Comparison of ENCODE assay signal across 8 cellular contexts in the genomic region with DNA sequence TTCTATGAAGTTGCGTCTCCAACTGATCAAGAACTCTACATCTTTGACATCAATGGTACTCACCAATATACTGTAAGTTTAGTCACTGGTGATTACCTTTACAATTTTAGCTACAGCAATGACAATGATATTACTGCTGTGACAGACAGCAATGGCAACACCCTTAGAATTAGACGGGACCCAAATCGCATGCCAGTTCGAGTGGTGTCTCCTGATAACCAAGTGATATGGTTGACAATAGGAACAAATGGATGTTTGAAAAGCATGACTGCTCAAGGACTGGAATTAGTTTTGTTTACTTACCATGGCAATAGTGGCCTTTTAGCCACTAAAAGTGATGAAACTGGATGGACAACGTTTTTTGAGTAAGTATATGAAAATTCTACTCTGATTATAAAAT.
"Had no signal": no experiment of that assay in that cellular context is flagged by ENCODE, and none has a peak within 500 bp of the region (broad histone marks: within the 10 kb centered on the region; RNA-seq: fewer than 3 reads in every experiment).

No MANE protein-coding gene starts in this region.

- H3K4me3 ChIP-seq: GM23248, HAP-1, K562 had no signal

- ATAC-seq: HCT116, K562 had no signal

- H3K9me3 ChIP-seq: HAP-1 had no signal

- DNase-seq: GM23248, GOT3, H7, HFFc6, IMR-90 had no signal

- H3K27ac ChIP-seq: GM23248 had no signal
